8 cellular contexts compared by ENCODE assay signal in the genomic region with DNA sequence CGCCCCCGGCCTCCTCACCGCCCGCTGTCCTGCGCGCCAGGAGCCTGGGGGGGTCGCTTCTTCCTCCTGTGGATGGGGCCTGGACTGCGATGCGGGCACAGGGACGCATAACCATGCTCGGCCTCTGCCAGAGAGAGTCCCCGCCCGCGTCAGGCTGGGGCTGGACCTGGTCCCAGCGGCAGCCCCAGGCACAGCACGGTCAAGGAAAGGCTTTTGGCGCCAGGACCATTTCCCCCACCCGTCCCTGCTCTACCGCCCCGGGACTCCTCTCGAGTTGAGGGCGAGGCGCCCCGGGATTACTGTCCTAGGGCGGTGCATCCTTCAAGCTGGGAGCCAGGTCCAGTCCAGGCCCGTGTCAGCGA. TPM values are rescaled to one million over a fixed set of nuclear protein-coding genes. Genes with fewer than 3 reads are reported as not detected.
DNase-seq lines count a peak whose midpoint lies in the region; ATAC-seq and TF ChIP-seq lines count a peak whose summit lies in the region.

No MANE protein-coding gene starts in this region.

- H3K4me3 Mint-ChIP-seq in chondrocyte (ENCODE audit: unreplicated experiment) = peak overlapping the region; percentile 74

- no peaks in the 10 kb centered on the region for H3K27me3 ChIP-seq in mucosa of stomach (ENCODE audit: control insufficient read depth, insufficient read depth, low read length)

- no peak overlapping the region for H3K4me3 ChIP-seq in mucosa of stomach (ENCODE audit: low read length)

- TF ChIP-seq CTCF in chondrocyte (IDR thresholded peaks at IDR 0.05) = peak; percentile 11

- no peaks in the 10 kb centered on the region for H3K36me3 ChIP-seq in mucosa of stomach (ENCODE audit: control insufficient read depth, insufficient read depth, low read length)

- DNase-seq in chondrocyte (ENCODE audit: low spot score) = peak; percentile 85
- DNase-seq in NCI-H524 treated with DMSO at 0.1 percent for 48 hours (lab: John Stamatoyannopoulos, UW) = no peak

- no peaks in the 10 kb centered on the region for H3K9me3 Mint-ChIP-seq in chondrocyte (ENCODE audit: low read depth)

- no peak overlapping the region for H3K27ac Mint-ChIP-seq in chondrocyte (ENCODE audit: unreplicated experiment)

- TF ChIP-seq EP300 in Ishikawa (IDR thresholded peaks at IDR 0.05; ENCODE audit: borderline replicate concordance) = no peak

- no peak for TF ChIP-seq RAD21 in Ishikawa (IDR thresholded peaks at IDR 0.05; ENCODE audit: low read depth)

- ATAC-seq in GM18873 (IDR thresholded peaks at IDR 0.05; ENCODE audit: low FRiP score, unreplicated experiment) (peak; percentile 11), HG03139 (IDR thresholded peaks at IDR 0.05; ENCODE audit: unreplicated experiment) (no peak), GM19324 (IDR thresholded peaks at IDR 0.05; ENCODE audit: low FRiP score, unreplicated experiment) (no peak), HG03442 (IDR thresholded peaks at IDR 0.05; ENCODE audit: unreplicated experiment) (no peak)

- no peaks in the 10 kb centered on the region for H3K9me3 ChIP-seq in mucosa of stomach (ENCODE audit: control insufficient read depth, low read length)

- H3K36me3 Mint-ChIP-seq in chondrocyte (ENCODE audit: low read depth) = peaks cover 2% of the 10 kb centered on the region

- H3K4me1 ChIP-seq in mucosa of stomach (ENCODE audit: control insufficient read depth, insufficient read depth, low read length) = peaks cover 19% of the 10 kb centered on the region

- peaks cover 26% of the 10 kb centered on the region for H3K4me1 Mint-ChIP-seq in chondrocyte (ENCODE audit: low read depth)

- peak overlapping the region; percentile 43 for H3K9ac ChIP-seq in mucosa of stomach (ENCODE audit: low read length)

- H3K27me3 Mint-ChIP-seq in chondrocyte (ENCODE audit: low read depth) = no peaks in the 10 kb centered on the region

TF ChIP-seq in Ishikawa, 13 proteins besides CTCF, POLR2A, EP300 and RAD21:
- TF ChIP-seq TEAD4 (IDR thresholded peaks at IDR 0.05) (no peak), NFIC (IDR thresholded peaks at IDR 0.05) (0 out of 2 replicates have a peak, but pooled peaks have one; percentile 16)

RNA-seq across cellular contexts. Expression of gene MXD3, which starts 0.4 kb away (rescaled TPM):
- 6.5 to 9.4 TPM (median 8.4 TPM) in 3 replicates for total RNA-seq in chondrocyte

RNA-seq across cellular contexts. Expression of gene PRELID1, which starts 7.7 kb away (rescaled TPM):
- total RNA-seq in chondrocyte = 102 to 119 TPM (median 109 TPM) in 3 replicates

RNA-seq across cellular contexts. Expression of gene RAB24, which starts 7.8 kb away (rescaled TPM):
- 31.5 to 37.3 TPM (median 36.7 TPM) in 3 replicates for total RNA-seq in chondrocyte

RNA-seq across cellular contexts. Expression of gene LMAN2, which starts 40.1 kb away (rescaled TPM):
- 76.6 to 128 TPM (median 83.4 TPM) in 3 replicates for total RNA-seq in chondrocyte

RNA-seq across cellular contexts. Expression of gene RGS14, which starts 46.4 kb away (rescaled TPM):
- total RNA-seq in chondrocyte = 6.8 to 11.6 TPM (median 10.1 TPM) in 3 replicates
